ENCODE assay signal across 13 cellular contexts in the genomic region with DNA sequence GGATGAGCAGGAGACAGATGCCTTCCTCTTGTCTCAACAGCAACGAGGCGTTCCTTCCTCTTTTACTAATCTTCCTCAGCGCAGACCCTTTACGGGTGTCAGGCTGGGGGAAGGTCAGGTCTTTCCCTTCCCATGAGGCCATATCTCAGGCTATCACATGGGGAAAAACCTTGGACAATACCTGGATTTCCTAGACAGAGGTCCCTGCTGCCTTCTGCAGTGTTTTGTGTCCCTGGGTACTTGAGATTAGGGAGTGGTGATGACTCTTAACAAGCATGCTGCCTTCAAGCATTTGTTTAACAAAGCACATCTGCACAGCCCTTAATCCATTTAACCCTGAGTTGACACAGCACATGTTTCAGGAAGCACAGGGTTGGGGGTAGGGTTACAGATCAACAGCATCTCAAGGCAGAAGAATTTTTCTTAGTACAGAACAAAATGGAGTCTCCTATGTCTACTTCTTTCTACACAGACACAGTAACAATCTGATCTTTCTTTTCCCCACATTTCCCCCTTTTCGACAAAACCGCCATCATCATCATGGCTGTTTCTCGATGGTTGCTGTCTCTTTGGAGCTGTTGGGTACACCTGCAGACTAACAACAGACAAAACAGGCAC. TPM values are rescaled to one million over a fixed set of nuclear protein-coding genes. Genes with fewer than 3 reads are reported as not detected.
"Had no signal": no experiment of that assay in that cellular context is flagged by ENCODE, and none has a peak within 500 bp of the region (broad histone marks: within the 10 kb centered on the region; RNA-seq: fewer than 3 reads in every experiment).

No MANE protein-coding gene starts in this region.

RNA-seq across cellular contexts. Expression of a gene that starts 9.3 kb away (rescaled TPM):
- total RNA-seq: activated CD4-positive, alpha-beta T cell treated with anti-CD3 and anti-CD28 coated beads, Interleukin-2, amount 10 ng/mL, durations not matched to agents 7 days and 5 days; activated CD8-positive, alpha-beta T cell treated with anti-CD3 and anti-CD28 coated beads, Interleukin-2, amount 10 ng/mL, durations not matched to agents 7 days and 5 days; activated T-helper 2 cell treated with anti-CD3 and anti-CD28 coated beads, Interferon-gamma antibody, Interleukin-2, Interleukin-4, amounts not matched to agents 10 μg/mL and 5 μg/mL and 100 μg/mL, durations not matched to agents 14 hours and 24 hours and 36 hours; cardiac muscle cell; chondrocyte; esophagus squamous epithelium; lung microvascular endothelial cell; mesothelial cell of epicardium; natural killer cell treated with Interleukin-12 subunit alpha and Interleukin-12 subunit beta and Interleukin-15 and Interleukin-18, amount 100 ng/mL, for 72 hours; suprapubic skin; transverse colon; vagina had no signal
- polyA plus RNA-seq: cardiac muscle cell, small intestine had no signal
